In genomic region chr7:149625339-149625946, GRCh38 we compare ENCODE assay signal across 8 cellular contexts.
A peak's percentile ranks its signal among the peaks of the same experiment; 100 is the strongest.
DNase-seq lines count a peak whose midpoint lies in the region; ATAC-seq and TF ChIP-seq lines count a peak whose summit lies in the region.

No MANE protein-coding gene starts in this region.

- no peaks in the 10 kb centered on the region for H3K9me3 ChIP-seq in HCT116 (ENCODE audit: control insufficient read depth in 1 of 2, insufficient read depth in 1 of 2, low read depth in 1 of 2, low read length in 2 of 2)
- no peaks in the 10 kb centered on the region for H3K9me3 ChIP-seq in PC-3 (ENCODE audit: low read length)
- H3K9me3 ChIP-seq in suprapubic skin = no peaks in the 10 kb centered on the region

- RAD21 ChIA-PET in HCT116 (lab: Charles Lee; ENCODE audit: low non-redundant PET in 1 of 2, low total read pairs in 2 of 2, uncharacterized antibody in 2 of 2, unreplicated experiment in 2 of 2) = no interaction called here

- H3K27me3 ChIP-seq in HCT116 (ENCODE audit: insufficient read depth, low read length) (no peaks in the 10 kb centered on the region; the same call in 1 of the 2 replicates), PC-3 (ENCODE audit: low read length) (peaks cover 16% of the 10 kb centered on the region), foreskin keratinocyte (peaks cover 15% of the 10 kb centered on the region), suprapubic skin (no peaks in the 10 kb centered on the region)

- H3K4me3 ChIP-seq in HCT116 (replicated peaks in 1 of 2; ENCODE audit: low read depth in 1 of 2, low read length in 2 of 2) (peak overlapping the region; percentile 64 to 86), PC-3 (ENCODE audit: low read length) (peak overlapping the region; percentile 99), suprapubic skin (peak overlapping the region; percentile 88)

- WGBS in suprapubic skin = 45% methylated on average over 17 of the region's 17 CpGs

- peak overlapping the region; percentile 92 for H3K4me2 ChIP-seq in HCT116 (ENCODE audit: low read length)
- H3K4me2 ChIP-seq in PC-3 (ENCODE audit: low read length) = peak overlapping the region; percentile 90

- ATAC-seq in HCT116 (peak; percentile 41), PC-3 (peak; percentile 37), foreskin keratinocyte (peak; percentile 32), GM21423 (IDR thresholded peaks at IDR 0.05; ENCODE audit: unreplicated experiment) (no peak)
- no peak for ATAC-seq in activated T-helper 17 cell treated with anti-CD3 and anti-CD28 coated beads, Interleukin-2, amount 50 U/mL, for 72 hours (replicated peaks)

- TF ChIP-seq EP300 in suprapubic skin (IDR thresholded peaks at IDR 0.05) = no peak

- H2AFZ ChIP-seq in HCT116 (ENCODE audit: low read depth, low read length, poor library complexity, severe bottlenecking) (peak overlapping the region; percentile 95), PC-3 (ENCODE audit: low read length) (peak overlapping the region; percentile 99)

- H3K4me1 Mint-ChIP-seq in activated T-helper 17 cell treated with anti-CD3 and anti-CD28 coated beads, Interleukin-2, amount 50 U/mL, for 72 hours = peaks cover 31% of the 10 kb centered on the region
- peaks cover 57% of the 10 kb centered on the region for H3K4me1 Mint-ChIP-seq in nephron progenitor cell

- H3F3A ChIP-seq in PC-3 (ENCODE audit: low read length, unreplicated experiment) = no peaks in the 10 kb centered on the region

- H3K79me2 ChIP-seq in HCT116 (ENCODE audit: insufficient read depth, low read length) = peaks cover 27% of the 10 kb centered on the region
- peaks cover 29% of the 10 kb centered on the region for H3K79me2 ChIP-seq in PC-3 (ENCODE audit: low read length)

- peaks cover 28% of the 10 kb centered on the region for H3K36me3 Mint-ChIP-seq in activated T-helper 17 cell treated with anti-CD3 and anti-CD28 coated beads, Interleukin-2, amount 50 U/mL, for 72 hours (ENCODE audit: low read depth)
- peaks cover 5% of the 10 kb centered on the region for H3K36me3 Mint-ChIP-seq in nephron progenitor cell (ENCODE audit: low read depth)

- H3K9me2 ChIP-seq in HCT116 (ENCODE audit: insufficient read depth) (no peaks in the 10 kb centered on the region), PC-3 (replicated peaks; ENCODE audit: low read length) (no peaks in the 10 kb centered on the region)

- H3K4me3 Mint-ChIP-seq in activated T-helper 17 cell treated with anti-CD3 and anti-CD28 coated beads, Interleukin-2, amount 50 U/mL, for 72 hours = peak overlapping the region; percentile 99
- H3K4me3 Mint-ChIP-seq in nephron progenitor cell = peak overlapping the region; percentile 65

- H4K20me1 ChIP-seq in HCT116 (ENCODE audit: insufficient read depth) (no peaks in the 10 kb centered on the region), PC-3 (ENCODE audit: low read length) (no peaks in the 10 kb centered on the region)

- peak; percentile 49 for TF ChIP-seq RAD21 in HCT116 (IDR thresholded peaks at IDR 0.05; ENCODE audit: low read depth)

- POLR2A ChIA-PET in HCT116 (lab: Charles Lee) (interaction anchor here (1.0 kb wide), 1 partner anchor 16 kb away, joined by 3 read pairs; no protein-coding TSS in a partner anchor), PC-3 (lab: Charles Lee; ENCODE audit: unreplicated experiment) (interaction anchor here (0.6 kb wide), 1 partner anchor 157 kb away, joined by 3 read pairs; no protein-coding TSS in a partner anchor)

- H3K27me3 Mint-ChIP-seq in activated T-helper 17 cell treated with anti-CD3 and anti-CD28 coated beads, Interleukin-2, amount 50 U/mL, for 72 hours = peaks cover 3% of the 10 kb centered on the region
- no peaks in the 10 kb centered on the region for H3K27me3 Mint-ChIP-seq in nephron progenitor cell (ENCODE audit: low read depth, poor library complexity)

- no TSS peak for BruUV-seq in HCT116 (replicated peaks; lab: Mats Ljungman, UMichigan)
- no TSS peak for BruUV-seq in PC-3 (replicated peaks; lab: Mats Ljungman, UMichigan)

- CTCF ChIA-PET in HCT116 (lab: Charles Lee) = interaction anchor here (0.7 to 4.0 kb wide), 10 partner anchors 10 to 316 kb away, joined by 3 to 27 read pairs (median 4); no protein-coding TSS in a partner anchor
- CTCF ChIA-PET in PC-3 (lab: Charles Lee) = interaction anchor here (0.5 to 1.6 kb wide), 7 partner anchors 27 to 165 kb away, joined by 3 to 9 read pairs (median 4); no protein-coding TSS in a partner anchor

- TF ChIP-seq CTCF in HCT116 (IDR thresholded peaks at IDR 0.05 in 2 of 3, conservative IDR thresholded peaks at IDR 0.05 in 1 of 3; ENCODE audit: borderline replicate concordance in 1 of 3, insufficient read depth in 1 of 3, low read depth in 2 of 3, low read length in 2 of 3) = peak; percentile 75 to 78 (median 75)
- TF ChIP-seq CTCF in PC-3 (conservative IDR thresholded peaks at IDR 0.05; ENCODE audit: low read depth, low read length) = peak; percentile 71
- TF ChIP-seq CTCF in foreskin keratinocyte (conservative IDR thresholded peaks at IDR 0.05) = peak; percentile 72
- peak; percentile 68 for TF ChIP-seq CTCF in nephron progenitor cell (IDR thresholded peaks at IDR 0.05)
- peak in 1 of 2 donors; percentile 60 for TF ChIP-seq CTCF in suprapubic skin (IDR thresholded peaks at IDR 0.05)

- no peak overlapping the region for H3K27ac ChIP-seq in HCT116 (ENCODE audit: low read depth, low read length)
- no peak overlapping the region for H3K27ac ChIP-seq in PC-3 (ENCODE audit: low read length)
- peak overlapping the region; percentile 30 for H3K27ac ChIP-seq in foreskin keratinocyte
- no peak overlapping the region for H3K27ac ChIP-seq in suprapubic skin

- DNase-seq in COLO668 (lab: John Stamatoyannopoulos, UW; ENCODE audit: unreplicated experiment) = peak; percentile 65
- peak; percentile 42 for DNase-seq in HCT116 (ENCODE audit: low read depth, low spot score)
- peak; percentile 61 for DNase-seq in PC-3
- peak in 1 of 2 donors; percentile 33 for DNase-seq in foreskin keratinocyte
- peak; percentile 67 for DNase-seq in nephron progenitor cell
- no peak for DNase-seq in suprapubic skin (ENCODE audit: low spot score in 2 of 2)

- H3K9ac ChIP-seq in HCT116 (ENCODE audit: low read length) (peak overlapping the region; percentile 84; the same call in 1 of the 2 replicates), PC-3 (ENCODE audit: low read length) (peak overlapping the region; percentile 92; the same call in 1 of the 2 replicates)

- H3K4me1 ChIP-seq in HCT116 (ENCODE audit: control insufficient read depth in 1 of 2, insufficient read depth in 2 of 2, low read length in 2 of 2) (peaks cover 5 to 19% of the 10 kb centered on the region in 2 experiments; a peak in 3 of 4 replicates), PC-3 (ENCODE audit: insufficient read depth, low read length) (peaks cover 17% of the 10 kb centered on the region), foreskin keratinocyte (no peaks in the 10 kb centered on the region), suprapubic skin (peaks cover 35% of the 10 kb centered on the region)

- TF ChIP-seq POLR2A in HCT116 (IDR thresholded peaks at IDR 0.05; ENCODE audit: borderline replicate concordance, extremely low read depth, insufficient read depth, insufficient read length) (no peak), suprapubic skin (IDR thresholded peaks at IDR 0.05) (no peak)

- H3K36me3 ChIP-seq in HCT116 (ENCODE audit: control insufficient read depth in 1 of 2, insufficient read depth in 2 of 2, low read length in 2 of 2) (peaks cover 4 to 7% of the 10 kb centered on the region in 2 experiments; a peak in 3 of 4 replicates), PC-3 (ENCODE audit: low read depth, low read length) (0 out of 2 replicates have a peak, but pooled peaks cover 3% of the 10 kb centered on the region), suprapubic skin (peaks cover 9% of the 10 kb centered on the region)

- no peaks in the 10 kb centered on the region for H3K9me3 Mint-ChIP-seq in activated T-helper 17 cell treated with anti-CD3 and anti-CD28 coated beads, Interleukin-2, amount 50 U/mL, for 72 hours
- no peaks in the 10 kb centered on the region for H3K9me3 Mint-ChIP-seq in nephron progenitor cell

- intact Hi-C loops in HCT116 (cut with micrococcal nuclease) = loop anchor here (1.0 to 2.0 kb wide), 2 partner anchors 117 to 128 kb away; no protein-coding TSS in a partner anchor
- intact Hi-C loops in PC-3 (cut with micrococcal nuclease) = loop anchor here (2.0 to 10.0 kb wide), 3 partner anchors 89 to 201 kb away; a partner anchor contains a TSS

- H3K27ac Mint-ChIP-seq in activated T-helper 17 cell treated with anti-CD3 and anti-CD28 coated beads, Interleukin-2, amount 50 U/mL, for 72 hours = peak overlapping the region; percentile 22
- H3K27ac Mint-ChIP-seq in nephron progenitor cell = peak overlapping the region; percentile 34

TF ChIP-seq in HCT116, 20 proteins besides CTCF, POLR2A, EP300 and RAD21:
- TF ChIP-seq MAX (IDR thresholded peaks at IDR 0.05) (peak; percentile 54; the same call in 1 of the 2 replicates), EZH2phosphoT487 (IDR thresholded peaks at IDR 0.05; ENCODE audit: borderline replicate concordance) (no peak)
TF ChIP-seq in HCT116: peak in this region for 1.

Comparison
In these comparisons a context has a peak if more than half of its experiments do, and no peak if none do; other contexts are left out.
1. DNase-seq: peak in COLO668 (single experiment), HCT116 (single experiment), PC-3 (single experiment) and nephron progenitor cell (single experiment); none in suprapubic skin (0 of 2).
2. ATAC-seq: peak in HCT116 (single experiment), PC-3 (single experiment) and foreskin keratinocyte (single experiment); none in activated T-helper 17 cell treated with anti-CD3 and anti-CD28 coated beads, Interleukin-2, amount 50 U/mL, for 72 hours (single experiment) and GM21423 (single experiment).
3. Peak in every context shown above with its lines, with median percentiles within 50 percentile points of each other: H3K4me3 ChIP-seq.